2 cellular contexts compared by ENCODE assay signal in the genomic region with DNA sequence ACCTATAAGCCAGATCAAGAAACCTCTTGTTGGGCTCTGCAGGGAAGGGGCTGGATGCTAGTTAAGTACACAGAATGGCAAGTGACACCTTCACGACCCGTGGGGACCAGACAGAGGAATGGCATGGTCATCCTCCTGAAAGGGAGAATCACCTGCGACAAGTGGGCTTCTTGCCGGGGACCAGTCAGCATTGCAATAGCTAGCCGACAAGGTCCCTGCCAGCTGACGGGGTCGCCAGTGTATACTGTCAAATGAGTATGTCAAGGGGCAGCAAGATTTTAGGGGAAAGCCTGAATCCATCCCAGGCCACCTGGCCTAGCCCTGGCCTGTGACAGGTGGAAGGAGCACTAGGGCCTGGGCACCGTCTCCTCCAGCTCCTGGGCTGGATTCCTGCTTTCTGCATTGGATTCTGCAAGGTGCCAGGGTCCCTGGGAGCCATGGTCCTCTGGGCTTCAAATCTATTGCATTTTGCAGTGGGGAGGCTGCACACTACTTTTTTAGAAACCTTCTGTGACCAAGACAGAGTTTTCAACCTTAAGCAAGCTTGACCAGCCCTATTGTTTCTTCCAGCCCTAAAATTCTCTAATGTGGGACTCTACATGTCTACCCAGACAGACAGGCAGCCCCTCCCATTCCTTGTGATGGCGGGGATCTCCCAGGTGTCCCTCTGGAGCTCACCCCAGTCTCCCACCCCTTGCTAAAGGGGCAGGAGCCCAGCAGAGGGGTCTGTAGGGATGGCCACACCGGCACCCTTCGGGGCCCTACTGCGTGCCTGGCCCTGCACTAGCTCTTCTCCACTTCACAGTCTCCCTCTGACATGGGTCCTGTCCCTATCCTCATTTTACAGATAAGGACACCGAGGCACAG.
TF ChIP-seq lines count a peak whose summit lies in the region.

No MANE protein-coding gene starts in this region.

TF ChIP-seq in SK-N-SH, 30 proteins besides CTCF, POLR2A, EP300 and RAD21 (continued from another document):
- TF ChIP-seq GATA2 (CRISPR knock-in tag; IDR thresholded peaks at IDR 0.05) (no peak), YY1 (IDR thresholded peaks at IDR 0.05; ENCODE audit: low read depth) (no peak), RXRA (IDR thresholded peaks at IDR 0.05; ENCODE audit: borderline replicate concordance, low read depth) (no peak), NFIC (IDR thresholded peaks at IDR 0.05; ENCODE audit: borderline replicate concordance) (no peak), NRF1 (IDR thresholded peaks at IDR 0.05; ENCODE audit: low read depth, low read length) (no peak), MXI1 (IDR thresholded peaks at IDR 0.05; ENCODE audit: low read depth, low read length) (no peak), FOSL2 (IDR thresholded peaks at IDR 0.05; ENCODE audit: borderline replicate concordance, low read depth) (no peak), SIN3A (IDR thresholded peaks at IDR 0.05; ENCODE audit: borderline replicate concordance, low read depth, low read length) (no peak), GABPA (IDR thresholded peaks at IDR 0.05; ENCODE audit: low read depth) (no peak), RCOR1 (IDR thresholded peaks at IDR 0.05; ENCODE audit: low read length) (no peak), SMC3 (IDR thresholded peaks at IDR 0.05; ENCODE audit: low read depth, low read length) (no peak), TCF12 (IDR thresholded peaks at IDR 0.05) (no peak), CHD2 (IDR thresholded peaks at IDR 0.05; ENCODE audit: low read length, partially characterized antibody) (no peak)
- TF ChIP-seq, protein P1, sequence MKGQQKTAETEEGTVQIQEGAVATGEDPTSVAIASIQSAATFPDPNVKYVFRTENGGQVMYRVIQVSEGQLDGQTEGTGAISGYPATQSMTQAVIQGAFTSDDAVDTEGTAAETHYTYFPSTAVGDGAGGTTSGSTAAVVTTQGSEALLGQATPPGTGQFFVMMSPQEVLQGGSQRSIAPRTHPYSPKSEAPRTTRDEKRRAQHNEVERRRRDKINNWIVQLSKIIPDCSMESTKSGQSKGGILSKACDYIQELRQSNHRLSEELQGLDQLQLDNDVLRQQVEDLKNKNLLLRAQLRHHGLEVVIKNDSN (IDR thresholded peaks at IDR 0.05; ENCODE audit: borderline replicate concordance, low read depth): no peak
- TF ChIP-seq, protein P2, sequence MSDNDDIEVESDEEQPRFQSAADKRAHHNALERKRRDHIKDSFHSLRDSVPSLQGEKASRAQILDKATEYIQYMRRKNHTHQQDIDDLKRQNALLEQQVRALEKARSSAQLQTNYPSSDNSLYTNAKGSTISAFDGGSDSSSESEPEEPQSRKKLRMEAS (IDR thresholded peaks at IDR 0.05; ENCODE audit: low read depth): no peak

TF ChIP-seq in SK-N-SH treated with all-trans-retinoic acid at 6 μM for 48 hours, 23 proteins besides CTCF, POLR2A, EP300 and RAD21 (continued from another document):
- TF ChIP-seq ARNTL (CRISPR knock-in tag; IDR thresholded peaks at IDR 0.05; ENCODE audit: borderline replicate concordance, low read depth): no peak
- TF ChIP-seq POU6F1 (CRISPR knock-in tag; IDR thresholded peaks at IDR 0.05; ENCODE audit: borderline replicate concordance, low read depth): no peak
- no peak for TF ChIP-seq GLIS3 (CRISPR knock-in tag; IDR thresholded peaks at IDR 0.05)
- no peak for TF ChIP-seq PPARA (CRISPR knock-in tag; IDR thresholded peaks at IDR 0.05; ENCODE audit: borderline replicate concordance)
